8 cellular contexts compared by ENCODE assay signal in genomic region chr1:150362721-150363425, GRCh38. TPM values are rescaled to one million over a fixed set of nuclear protein-coding genes. Genes with fewer than 3 reads are reported as not detected.
DNase-seq lines count a peak whose midpoint lies in the region; ATAC-seq and TF ChIP-seq lines count a peak whose summit lies in the region.

No MANE protein-coding gene starts in this region.

- H3K27me3 ChIP-seq in DOHH2 (ENCODE audit: control insufficient read depth, low read length) (no peaks in the 10 kb centered on the region), right lobe of liver (no peaks in the 10 kb centered on the region)

- TF ChIP-seq CTCF in DOHH2 (IDR thresholded peaks at IDR 0.05; ENCODE audit: low read depth, low read length, poor library complexity, severe bottlenecking) (no peak), right lobe of liver (IDR thresholded peaks at IDR 0.05) (no peak)

- intact Hi-C loops in right lobe of liver (cut with DNase I), result no loop called here

- WGBS in right lobe of liver (ENCODE audit: insufficient coverage, low coverage, low lambda C conversion rate, missing lambda C conversion rate), result 65% methylated on average over 21 of the region's 22 CpGs

- no peaks in the 10 kb centered on the region for H4K20me1 ChIP-seq in DOHH2 (ENCODE audit: control insufficient read depth, insufficient read depth, low read depth, low read length)

- no peaks in the 10 kb centered on the region for H3K9me3 ChIP-seq in DOHH2 (ENCODE audit: control insufficient read depth, insufficient read depth, low read length)
- H3K9me3 ChIP-seq in right lobe of liver, result no peaks in the 10 kb centered on the region

- H3K4me1 Mint-ChIP-seq in activated naive CD8-positive, alpha-beta T cell treated with anti-CD3 and anti-CD28 coated beads, Interleukin-2, amount 50 U/mL, for 24 hours, result peaks cover 29% of the 10 kb centered on the region

- H3K36me3 Mint-ChIP-seq in activated naive CD8-positive, alpha-beta T cell treated with anti-CD3 and anti-CD28 coated beads, Interleukin-2, amount 50 U/mL, for 24 hours (ENCODE audit: low read depth), result peaks cover 12% of the 10 kb centered on the region

- no peaks in the 10 kb centered on the region for H3K9me2 ChIP-seq in DOHH2 (replicated peaks; ENCODE audit: control insufficient read depth, low read length)

- H3K79me2 ChIP-seq in DOHH2 (ENCODE audit: control insufficient read depth, low read length), result peaks cover 42% of the 10 kb centered on the region

- peaks cover 6% of the 10 kb centered on the region for H3K27me3 Mint-ChIP-seq in activated naive CD8-positive, alpha-beta T cell treated with anti-CD3 and anti-CD28 coated beads, Interleukin-2, amount 50 U/mL, for 24 hours

- H3K36me3 ChIP-seq in DOHH2 (ENCODE audit: control insufficient read depth, low read length) (peaks cover 28% of the 10 kb centered on the region), right lobe of liver (no peaks in the 10 kb centered on the region)

- peak overlapping the region; percentile 93 for H3K4me2 ChIP-seq in DOHH2 (ENCODE audit: low read length)

- peak; percentile 78 for DNase-seq in NCI-H187 treated with DMSO at 0.1 percent for 48 hours (lab: John Stamatoyannopoulos, UW)
- no peak for DNase-seq in activated naive CD8-positive, alpha-beta T cell treated with anti-CD3 and anti-CD28 coated beads, Interleukin-2, amount 50 U/mL, for 24 hours
- no peak for DNase-seq in right lobe of liver
- peak in 1 of 49 donors; percentile 15 for DNase-seq in substantia nigra (lab: John Stamatoyannopoulos, UW)
- no peak for DNase-seq in AG08396 (ENCODE audit: low spot score)
- no peak for DNase-seq in GF-D8 (lab: John Stamatoyannopoulos, UW)
- DNase-seq in effector CD8-positive, alpha-beta T cell (lab: John Stamatoyannopoulos, UW), result no peak

- H3F3A ChIP-seq in DOHH2 (ENCODE audit: control insufficient read depth, insufficient read depth), result peaks cover 31% of the 10 kb centered on the region

- peak overlapping the region; percentile 91 for H3K4me3 Mint-ChIP-seq in activated naive CD8-positive, alpha-beta T cell treated with anti-CD3 and anti-CD28 coated beads, Interleukin-2, amount 50 U/mL, for 24 hours

- no peak for TF ChIP-seq POLR2A in right lobe of liver (IDR thresholded peaks at IDR 0.05)

- H3K27ac ChIP-seq in DOHH2 (ENCODE audit: low read depth, low read length) (peak overlapping the region; percentile 91), right lobe of liver (peak overlapping the region; percentile 77 to 98 (median 95)), substantia nigra (ENCODE audit: low read depth, low read length, poor library complexity, severe bottlenecking) (peak overlapping the region; percentile 98)

- peak overlapping the region; percentile 94 for H3K27ac Mint-ChIP-seq in activated naive CD8-positive, alpha-beta T cell treated with anti-CD3 and anti-CD28 coated beads, Interleukin-2, amount 50 U/mL, for 24 hours

- H3K4me1 ChIP-seq in DOHH2 (ENCODE audit: control insufficient read depth, low read length) (peaks cover 23% of the 10 kb centered on the region), right lobe of liver (peaks cover 0 to 6% (median 0%) of the 10 kb centered on the region in 4 donors)

- H3K4me3 ChIP-seq in DOHH2 (ENCODE audit: low read length), result peak overlapping the region; percentile 99
- H3K4me3 ChIP-seq in right lobe of liver, result peak overlapping the region; percentile 60 to 77 (median 75)

- no peaks in the 10 kb centered on the region for H3K9me3 Mint-ChIP-seq in activated naive CD8-positive, alpha-beta T cell treated with anti-CD3 and anti-CD28 coated beads, Interleukin-2, amount 50 U/mL, for 24 hours

- no peak for ATAC-seq in activated naive CD8-positive, alpha-beta T cell treated with anti-CD3 and anti-CD28 coated beads, Interleukin-2, amount 50 U/mL, for 24 hours
- ATAC-seq in right lobe of liver, result no peak

RNA-seq across cellular contexts. Expression of gene RPRD2, which starts 1.1 kb away (rescaled TPM):
- total RNA-seq in right lobe of liver, result 10 to 100 TPM in 4 of 6 experiments, 1 to 10 TPM in 2; 8.9 to 17.5 (median 11.0) TPM

RNA-seq across cellular contexts. Expression of gene PRPF3, which starts 41.5 kb away (rescaled TPM):
- 10 to 100 TPM; 10.8 to 28.0 (median 21.2) TPM for total RNA-seq in right lobe of liver
